In genomic region chr2:96321230-96322103, GRCh38 we compare ENCODE assay signal across 7 cellular contexts. TPM values are rescaled to one million over a fixed set of nuclear protein-coding genes. Genes with fewer than 3 reads are reported as not detected.
DNase-seq lines count a peak whose midpoint lies in the region; ATAC-seq and TF ChIP-seq lines count a peak whose summit lies in the region.

No MANE protein-coding gene starts in this region.

- H3K9me3 ChIP-seq in HCT116 (ENCODE audit: control insufficient read depth in 1 of 2, insufficient read depth in 1 of 2, low read depth in 1 of 2, low read length in 2 of 2): no peaks in the 10 kb centered on the region; a peak in 1 of 4 replicates
- H3K9me3 ChIP-seq in WERI-Rb-1 (ENCODE audit: severe bottlenecking): no peaks in the 10 kb centered on the region

- ATAC-seq in HCT116: peak; percentile 63

- H3K36me3 ChIP-seq in HCT116 (ENCODE audit: control insufficient read depth in 1 of 2, insufficient read depth in 2 of 2, low read length in 2 of 2): peaks cover 0 to under 1% of the 10 kb centered on the region in 2 experiments; a peak in 1 of 4 replicates
- H3K36me3 ChIP-seq in WERI-Rb-1: peaks cover 5% of the 10 kb centered on the region

- BruUV-seq in HCT116 (replicated peaks; lab: Mats Ljungman, UMichigan): TSS peak; percentile 43

- peak; percentile 40 for TF ChIP-seq CTCF in GM12874 (IDR thresholded peaks at IDR 0.05; ENCODE audit: insufficient read depth, low read depth, low read length)
- TF ChIP-seq CTCF in HCT116 (IDR thresholded peaks at IDR 0.05 in 2 of 3, conservative IDR thresholded peaks at IDR 0.05 in 1 of 3; ENCODE audit: borderline replicate concordance in 1 of 3, insufficient read depth in 1 of 3, low read depth in 2 of 3, low read length in 2 of 3): no peak
- TF ChIP-seq CTCF in WERI-Rb-1 (IDR thresholded peaks at IDR 0.05; ENCODE audit: low read depth, low read length): no peak

- RAD21 ChIA-PET in HCT116 (lab: Charles Lee; ENCODE audit: low non-redundant PET in 1 of 2, low total read pairs in 2 of 2, uncharacterized antibody in 2 of 2, unreplicated experiment in 2 of 2): interaction anchor here (0.6 to 0.9 kb wide), 3 partner anchors 11 to 233 kb away, joined by 3 to 4 read pairs (median 4); no protein-coding TSS in a partner anchor

- H2AFZ ChIP-seq in HCT116 (ENCODE audit: low read depth, low read length, poor library complexity, severe bottlenecking): peak overlapping the region; percentile 25

- H3K4me3 ChIP-seq in HCT116 (replicated peaks in 1 of 2; ENCODE audit: low read depth in 1 of 2, low read length in 2 of 2) (peak overlapping the region; percentile 57 to 61), WERI-Rb-1 (ENCODE audit: low read depth, low read length) (peak overlapping the region; percentile 61)

- no peak for DNase-seq in HCT116 (ENCODE audit: low read depth, low spot score)
- DNase-seq in NAMALWA (ENCODE audit: low spot score): peak; percentile 97
- DNase-seq in WERI-Rb-1: peak; percentile 86
- DNase-seq in cerebellar cortex (ENCODE audit: low spot score): peak; percentile 68
- peak; percentile 39 for DNase-seq in medulla oblongata (ENCODE audit: extremely low spot score)
- DNase-seq in stimulated activated CD8-positive, alpha-beta memory T cell treated with anti-CD3 and anti-CD28 coated beads, Interleukin-15, amount 100 ng/mL, for 48 hours (ENCODE audit: low read depth in 2 of 2): peak; percentile 80 to 85

- TF ChIP-seq POLR2A in HCT116 (IDR thresholded peaks at IDR 0.05; ENCODE audit: borderline replicate concordance, extremely low read depth, insufficient read depth, insufficient read length): peak; percentile 45

- no peaks in the 10 kb centered on the region for H3K9me2 ChIP-seq in HCT116 (ENCODE audit: insufficient read depth)

- TF ChIP-seq RAD21 in HCT116 (IDR thresholded peaks at IDR 0.05; ENCODE audit: low read depth): no peak

- CTCF ChIA-PET in HCT116 (lab: Charles Lee): interaction anchor here (1.1 to 2.2 kb wide), 3 partner anchors 15 to 229 kb away, joined by 3 to 6 read pairs (median 4); no protein-coding TSS in a partner anchor

- peak overlapping the region; percentile 50 for H3K9ac ChIP-seq in HCT116 (ENCODE audit: low read length)

- H3K27me3 ChIP-seq in HCT116 (ENCODE audit: insufficient read depth, low read length): no peaks in the 10 kb centered on the region
- no peaks in the 10 kb centered on the region for H3K27me3 ChIP-seq in WERI-Rb-1 (ENCODE audit: insufficient read depth, low read depth, severe bottlenecking)

- peaks cover 15 to 48% of the 10 kb centered on the region in 2 experiments for H3K4me1 ChIP-seq in HCT116 (ENCODE audit: control insufficient read depth in 1 of 2, insufficient read depth in 2 of 2, low read length in 2 of 2)

- intact Hi-C loops in HCT116 (cut with micrococcal nuclease): no loop called here

- H3K4me2 ChIP-seq in HCT116 (ENCODE audit: low read length): peak overlapping the region; percentile 89

- H3K79me2 ChIP-seq in HCT116 (ENCODE audit: insufficient read depth, low read length): peaks cover 11% of the 10 kb centered on the region; the same call in 1 of the 2 replicates

- POLR2A ChIA-PET in HCT116 (lab: Charles Lee): interaction anchor here (0.7 to 2.1 kb wide), 4 partner anchors 10 to 73 kb away, joined by 3 to 13 read pairs (median 5); partner anchors contain the start of gene NCAPH

- H4K20me1 ChIP-seq in HCT116 (ENCODE audit: insufficient read depth): no peaks in the 10 kb centered on the region

- H3K27ac ChIP-seq in HCT116 (ENCODE audit: low read depth, low read length): no peak overlapping the region; the same call in 1 of the 2 replicates
- H3K27ac ChIP-seq in WERI-Rb-1: peak overlapping the region; percentile 75

TF ChIP-seq in HCT116, 20 proteins besides CTCF, POLR2A, EP300 and RAD21:
- 0 out of 2 replicates have a peak, but pooled peaks have one; percentile 7 for TF ChIP-seq POLR2AphosphoS5 (IDR thresholded peaks at IDR 0.05; ENCODE audit: low read depth, low read length)
- TF ChIP-seq CBX3 (IDR thresholded peaks at IDR 0.05; ENCODE audit: low read depth): 0 out of 2 replicates have a peak, but pooled peaks have one; percentile 55
- TF ChIP-seq MAX (IDR thresholded peaks at IDR 0.05): peak; percentile 92
- TF ChIP-seq, protein P1, sequence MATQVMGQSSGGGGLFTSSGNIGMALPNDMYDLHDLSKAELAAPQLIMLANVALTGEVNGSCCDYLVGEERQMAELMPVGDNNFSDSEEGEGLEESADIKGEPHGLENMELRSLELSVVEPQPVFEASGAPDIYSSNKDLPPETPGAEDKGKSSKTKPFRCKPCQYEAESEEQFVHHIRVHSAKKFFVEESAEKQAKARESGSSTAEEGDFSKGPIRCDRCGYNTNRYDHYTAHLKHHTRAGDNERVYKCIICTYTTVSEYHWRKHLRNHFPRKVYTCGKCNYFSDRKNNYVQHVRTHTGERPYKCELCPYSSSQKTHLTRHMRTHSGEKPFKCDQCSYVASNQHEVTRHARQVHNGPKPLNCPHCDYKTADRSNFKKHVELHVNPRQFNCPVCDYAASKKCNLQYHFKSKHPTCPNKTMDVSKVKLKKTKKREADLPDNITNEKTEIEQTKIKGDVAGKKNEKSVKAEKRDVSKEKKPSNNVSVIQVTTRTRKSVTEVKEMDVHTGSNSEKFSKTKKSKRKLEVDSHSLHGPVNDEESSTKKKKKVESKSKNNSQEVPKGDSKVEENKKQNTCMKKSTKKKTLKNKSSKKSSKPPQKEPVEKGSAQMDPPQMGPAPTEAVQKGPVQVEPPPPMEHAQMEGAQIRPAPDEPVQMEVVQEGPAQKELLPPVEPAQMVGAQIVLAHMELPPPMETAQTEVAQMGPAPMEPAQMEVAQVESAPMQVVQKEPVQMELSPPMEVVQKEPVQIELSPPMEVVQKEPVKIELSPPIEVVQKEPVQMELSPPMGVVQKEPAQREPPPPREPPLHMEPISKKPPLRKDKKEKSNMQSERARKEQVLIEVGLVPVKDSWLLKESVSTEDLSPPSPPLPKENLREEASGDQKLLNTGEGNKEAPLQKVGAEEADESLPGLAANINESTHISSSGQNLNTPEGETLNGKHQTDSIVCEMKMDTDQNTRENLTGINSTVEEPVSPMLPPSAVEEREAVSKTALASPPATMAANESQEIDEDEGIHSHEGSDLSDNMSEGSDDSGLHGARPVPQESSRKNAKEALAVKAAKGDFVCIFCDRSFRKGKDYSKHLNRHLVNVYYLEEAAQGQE (IDR thresholded peaks at IDR 0.05; ENCODE audit: low read depth): no peak

RNA-seq across cellular contexts. Expression of gene ITPRIPL1, which starts 3.6 kb away (rescaled TPM):
- total RNA-seq in HCT116 (2021; ENCODE audit: unreplicated experiment): 12.4 TPM
- polyA plus RNA-seq in HCT116 (2012): 6.4 and 7.3 TPM in 2 replicates

RNA-seq across cellular contexts. Expression of gene NCAPH, which starts 14.1 kb away (rescaled TPM):
- 64.1 TPM for total RNA-seq in HCT116 (2021; ENCODE audit: unreplicated experiment)
- polyA plus RNA-seq in HCT116 (2012): 40.9 and 53.9 TPM in 2 replicates

RNA-seq across cellular contexts. Expression of gene SNRNP200, which starts 16.1 kb away (rescaled TPM):
- total RNA-seq in HCT116 (2021; ENCODE audit: unreplicated experiment): 202 TPM
- 225 and 235 TPM in 2 replicates for polyA plus RNA-seq in HCT116 (2012)

RNA-seq across cellular contexts. Expression of gene CIAO1, which starts 55.4 kb away (rescaled TPM):
- total RNA-seq in HCT116 (2021; ENCODE audit: unreplicated experiment): 76.8 TPM
- 54.7 and 62.0 TPM in 2 replicates for polyA plus RNA-seq in HCT116 (2012)

RNA-seq across cellular contexts. Expression of gene TMEM127, which starts 55.7 kb away (rescaled TPM):
- 25.3 TPM for total RNA-seq in HCT116 (2021; ENCODE audit: unreplicated experiment)
- 19.7 and 19.8 TPM in 2 replicates for polyA plus RNA-seq in HCT116 (2012)
